1 cellular context compared by ENCODE assay signal in the genomic region with DNA sequence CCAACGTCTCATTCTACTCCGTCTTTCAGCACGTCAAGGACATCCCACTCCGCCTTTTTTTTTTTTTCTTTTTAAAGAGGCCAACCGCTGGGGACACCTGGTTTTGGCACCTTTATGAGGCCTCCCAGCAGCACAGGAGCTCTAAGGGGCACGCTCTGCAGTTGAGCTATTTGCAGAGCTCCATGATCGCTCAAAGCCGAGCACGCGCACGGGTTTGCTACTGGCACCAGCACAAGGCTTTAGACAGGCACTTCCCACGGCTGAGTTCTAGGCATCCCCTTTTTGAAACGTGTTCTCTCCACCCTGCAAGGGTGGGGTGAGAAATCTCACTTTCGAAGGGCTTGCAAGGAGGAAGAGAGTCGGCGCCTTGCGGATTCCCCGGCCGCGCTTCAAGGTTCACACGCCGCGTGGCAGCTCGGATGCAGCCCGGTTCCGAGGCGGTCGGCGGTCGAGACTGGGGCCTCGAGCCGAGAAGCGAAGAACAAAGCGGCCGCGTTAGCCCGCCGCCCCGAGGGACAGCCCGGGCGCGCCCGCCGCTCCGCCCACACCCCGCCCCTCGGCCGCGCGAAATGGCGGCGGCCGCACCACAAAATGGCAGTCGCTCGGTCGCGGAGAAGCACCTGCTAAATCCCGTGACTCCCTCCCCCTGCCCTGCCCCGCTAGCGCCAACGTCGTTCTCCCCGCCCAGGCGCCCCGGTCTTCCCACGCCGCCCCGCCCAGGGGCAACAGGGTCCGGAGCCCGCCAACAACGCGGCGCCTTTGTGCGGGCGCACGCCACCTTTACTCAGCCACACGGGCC.
TF ChIP-seq lines count a peak whose summit lies in the region.

No MANE protein-coding gene starts in this region.

TF ChIP-seq in GM12878, 131 proteins besides CTCF, POLR2A, EP300 and RAD21 (continued from another document and continues in another):
- TF ChIP-seq BCL11A (IDR thresholded peaks at IDR 0.05; ENCODE audit: low read depth, low read length) = 0 out of 2 replicates have a peak, but pooled peaks have one; percentile 32
- TF ChIP-seq, protein P1, sequence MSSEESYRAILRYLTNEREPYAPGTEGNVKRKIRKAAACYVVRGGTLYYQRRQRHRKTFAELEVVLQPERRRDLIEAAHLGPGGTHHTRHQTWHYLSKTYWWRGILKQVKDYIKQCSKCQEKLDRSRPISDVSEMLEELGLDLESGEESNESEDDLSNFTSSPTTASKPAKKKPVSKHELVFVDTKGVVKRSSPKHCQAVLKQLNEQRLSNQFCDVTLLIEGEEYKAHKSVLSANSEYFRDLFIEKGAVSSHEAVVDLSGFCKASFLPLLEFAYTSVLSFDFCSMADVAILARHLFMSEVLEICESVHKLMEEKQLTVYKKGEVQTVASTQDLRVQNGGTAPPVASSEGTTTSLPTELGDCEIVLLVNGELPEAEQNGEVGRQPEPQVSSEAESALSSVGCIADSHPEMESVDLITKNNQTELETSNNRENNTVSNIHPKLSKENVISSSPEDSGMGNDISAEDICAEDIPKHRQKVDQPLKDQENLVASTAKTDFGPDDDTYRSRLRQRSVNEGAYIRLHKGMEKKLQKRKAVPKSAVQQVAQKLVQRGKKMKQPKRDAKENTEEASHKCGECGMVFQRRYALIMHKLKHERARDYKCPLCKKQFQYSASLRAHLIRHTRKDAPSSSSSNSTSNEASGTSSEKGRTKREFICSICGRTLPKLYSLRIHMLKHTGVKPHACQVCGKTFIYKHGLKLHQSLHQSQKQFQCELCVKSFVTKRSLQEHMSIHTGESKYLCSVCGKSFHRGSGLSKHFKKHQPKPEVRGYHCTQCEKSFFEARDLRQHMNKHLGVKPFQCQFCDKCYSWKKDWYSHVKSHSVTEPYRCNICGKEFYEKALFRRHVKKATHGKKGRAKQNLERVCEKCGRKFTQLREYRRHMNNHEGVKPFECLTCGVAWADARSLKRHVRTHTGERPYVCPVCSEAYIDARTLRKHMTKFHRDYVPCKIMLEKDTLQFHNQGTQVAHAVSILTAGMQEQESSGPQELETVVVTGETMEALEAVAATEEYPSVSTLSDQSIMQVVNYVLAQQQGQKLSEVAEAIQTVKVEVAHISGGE (CRISPR knock-in tag; IDR thresholded peaks at IDR 0.05) = no peak
- 0 out of 2 replicates have a peak, but pooled peaks have one; percentile 30 for TF ChIP-seq PAX5 (IDR thresholded peaks at IDR 0.05; ENCODE audit: borderline replicate concordance, low read depth, low read length)
- peak; percentile 85 for TF ChIP-seq MEF2B (IDR thresholded peaks at IDR 0.05; ENCODE audit: partially characterized antibody, poor library complexity, severe bottlenecking)
- peak; percentile 72 for TF ChIP-seq SP1 (IDR thresholded peaks at IDR 0.05; ENCODE audit: low read depth, low read length)
- TF ChIP-seq, protein P2, sequence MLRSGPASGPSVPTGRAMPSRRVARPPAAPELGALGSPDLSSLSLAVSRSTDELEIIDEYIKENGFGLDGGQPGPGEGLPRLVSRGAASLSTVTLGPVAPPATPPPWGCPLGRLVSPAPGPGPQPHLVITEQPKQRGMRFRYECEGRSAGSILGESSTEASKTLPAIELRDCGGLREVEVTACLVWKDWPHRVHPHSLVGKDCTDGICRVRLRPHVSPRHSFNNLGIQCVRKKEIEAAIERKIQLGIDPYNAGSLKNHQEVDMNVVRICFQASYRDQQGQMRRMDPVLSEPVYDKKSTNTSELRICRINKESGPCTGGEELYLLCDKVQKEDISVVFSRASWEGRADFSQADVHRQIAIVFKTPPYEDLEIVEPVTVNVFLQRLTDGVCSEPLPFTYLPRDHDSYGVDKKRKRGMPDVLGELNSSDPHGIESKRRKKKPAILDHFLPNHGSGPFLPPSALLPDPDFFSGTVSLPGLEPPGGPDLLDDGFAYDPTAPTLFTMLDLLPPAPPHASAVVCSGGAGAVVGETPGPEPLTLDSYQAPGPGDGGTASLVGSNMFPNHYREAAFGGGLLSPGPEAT (IDR thresholded peaks at IDR 0.05; ENCODE audit: low read depth) = peak; percentile 83
- peak; percentile 75 for TF ChIP-seq TCF3 (IDR thresholded peaks at IDR 0.05; ENCODE audit: borderline replicate concordance, insufficient read depth, low read depth, low read length)
- TF ChIP-seq SIN3A (IDR thresholded peaks at IDR 0.05; ENCODE audit: low read depth, low read length) = no peak; the same call in 1 of the 2 replicates
- TF ChIP-seq SMAD1 (IDR thresholded peaks at IDR 0.05; ENCODE audit: low read depth, partially characterized antibody) = peak; percentile 22
- TF ChIP-seq TCF7 (IDR thresholded peaks at IDR 0.05; ENCODE audit: borderline replicate concordance) = no peak; the same call in 1 of the 2 replicates
- peak; percentile 55 for TF ChIP-seq IRF4 (IDR thresholded peaks at IDR 0.05; ENCODE audit: low read depth, low read length)
- no peak for TF ChIP-seq POLR2AphosphoS2 (IDR thresholded peaks at IDR 0.05; ENCODE audit: low read depth, low read length)
- TF ChIP-seq BACH1 (IDR thresholded peaks at IDR 0.05; ENCODE audit: borderline replicate concordance) = peak; percentile 91
- peak; percentile 71 for TF ChIP-seq FOXM1 (IDR thresholded peaks at IDR 0.05; ENCODE audit: low read depth, low read length)
- TF ChIP-seq ZNF207 (IDR thresholded peaks at IDR 0.05; ENCODE audit: borderline replicate concordance) = peak; percentile 78; the same call in 1 of the 2 replicates
- TF ChIP-seq HDGF (IDR thresholded peaks at IDR 0.05) = peak; percentile 68; the same call in 1 of the 2 replicates
- peak; percentile 82 for TF ChIP-seq SREBF2 (IDR thresholded peaks at IDR 0.05; ENCODE audit: low read length)
- TF ChIP-seq DPF2 (IDR thresholded peaks at IDR 0.05) = peak; percentile 96
- TF ChIP-seq NFIC (IDR thresholded peaks at IDR 0.05; ENCODE audit: low read depth, low read length) = 0 out of 2 replicates have a peak, but pooled peaks have one; percentile 46
- TF ChIP-seq FOS (IDR thresholded peaks at IDR 0.05; ENCODE audit: borderline replicate concordance, extremely low read depth, insufficient read length) = no peak
- TF ChIP-seq, protein P3, sequence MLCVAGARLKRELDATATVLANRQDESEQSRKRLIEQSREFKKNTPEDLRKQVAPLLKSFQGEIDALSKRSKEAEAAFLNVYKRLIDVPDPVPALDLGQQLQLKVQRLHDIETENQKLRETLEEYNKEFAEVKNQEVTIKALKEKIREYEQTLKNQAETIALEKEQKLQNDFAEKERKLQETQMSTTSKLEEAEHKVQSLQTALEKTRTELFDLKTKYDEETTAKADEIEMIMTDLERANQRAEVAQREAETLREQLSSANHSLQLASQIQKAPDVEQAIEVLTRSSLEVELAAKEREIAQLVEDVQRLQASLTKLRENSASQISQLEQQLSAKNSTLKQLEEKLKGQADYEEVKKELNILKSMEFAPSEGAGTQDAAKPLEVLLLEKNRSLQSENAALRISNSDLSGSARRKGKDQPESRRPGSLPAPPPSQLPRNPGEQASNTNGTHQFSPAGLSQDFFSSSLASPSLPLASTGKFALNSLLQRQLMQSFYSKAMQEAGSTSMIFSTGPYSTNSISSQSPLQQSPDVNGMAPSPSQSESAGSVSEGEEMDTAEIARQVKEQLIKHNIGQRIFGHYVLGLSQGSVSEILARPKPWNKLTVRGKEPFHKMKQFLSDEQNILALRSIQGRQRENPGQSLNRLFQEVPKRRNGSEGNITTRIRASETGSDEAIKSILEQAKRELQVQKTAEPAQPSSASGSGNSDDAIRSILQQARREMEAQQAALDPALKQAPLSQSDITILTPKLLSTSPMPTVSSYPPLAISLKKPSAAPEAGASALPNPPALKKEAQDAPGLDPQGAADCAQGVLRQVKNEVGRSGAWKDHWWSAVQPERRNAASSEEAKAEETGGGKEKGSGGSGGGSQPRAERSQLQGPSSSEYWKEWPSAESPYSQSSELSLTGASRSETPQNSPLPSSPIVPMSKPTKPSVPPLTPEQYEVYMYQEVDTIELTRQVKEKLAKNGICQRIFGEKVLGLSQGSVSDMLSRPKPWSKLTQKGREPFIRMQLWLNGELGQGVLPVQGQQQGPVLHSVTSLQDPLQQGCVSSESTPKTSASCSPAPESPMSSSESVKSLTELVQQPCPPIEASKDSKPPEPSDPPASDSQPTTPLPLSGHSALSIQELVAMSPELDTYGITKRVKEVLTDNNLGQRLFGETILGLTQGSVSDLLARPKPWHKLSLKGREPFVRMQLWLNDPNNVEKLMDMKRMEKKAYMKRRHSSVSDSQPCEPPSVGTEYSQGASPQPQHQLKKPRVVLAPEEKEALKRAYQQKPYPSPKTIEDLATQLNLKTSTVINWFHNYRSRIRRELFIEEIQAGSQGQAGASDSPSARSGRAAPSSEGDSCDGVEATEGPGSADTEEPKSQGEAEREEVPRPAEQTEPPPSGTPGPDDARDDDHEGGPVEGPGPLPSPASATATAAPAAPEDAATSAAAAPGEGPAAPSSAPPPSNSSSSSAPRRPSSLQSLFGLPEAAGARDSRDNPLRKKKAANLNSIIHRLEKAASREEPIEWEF (IDR thresholded peaks at IDR 0.05; ENCODE audit: insufficient replicate concordance, low read depth, low read length) = peak; percentile 54
- TF ChIP-seq, protein P4, sequence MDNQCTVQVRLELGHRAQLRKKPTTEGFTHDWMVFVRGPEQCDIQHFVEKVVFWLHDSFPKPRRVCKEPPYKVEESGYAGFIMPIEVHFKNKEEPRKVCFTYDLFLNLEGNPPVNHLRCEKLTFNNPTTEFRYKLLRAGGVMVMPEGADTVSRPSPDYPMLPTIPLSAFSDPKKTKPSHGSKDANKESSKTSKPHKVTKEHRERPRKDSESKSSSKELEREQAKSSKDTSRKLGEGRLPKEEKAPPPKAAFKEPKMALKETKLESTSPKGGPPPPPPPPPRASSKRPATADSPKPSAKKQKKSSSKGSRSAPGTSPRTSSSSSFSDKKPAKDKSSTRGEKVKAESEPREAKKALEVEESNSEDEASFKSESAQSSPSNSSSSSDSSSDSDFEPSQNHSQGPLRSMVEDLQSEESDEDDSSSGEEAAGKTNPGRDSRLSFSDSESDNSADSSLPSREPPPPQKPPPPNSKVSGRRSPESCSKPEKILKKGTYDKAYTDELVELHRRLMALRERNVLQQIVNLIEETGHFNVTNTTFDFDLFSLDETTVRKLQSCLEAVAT (IDR thresholded peaks at IDR 0.05) = peak; percentile 75
- peak; percentile 70 for TF ChIP-seq HDAC6 (IDR thresholded peaks at IDR 0.05; ENCODE audit: unreplicated experiment)
- TF ChIP-seq NRF1 (conservative IDR thresholded peaks at IDR 0.05; ENCODE audit: low read depth, low read length) = 0 out of 2 replicates have a peak, but pooled peaks have one; percentile 14
- TF ChIP-seq ETV6 (conservative IDR thresholded peaks at IDR 0.05 in 1 of 2, IDR thresholded peaks at IDR 0.05 in 1 of 2; ENCODE audit: borderline replicate concordance in 1 of 2, low read depth in 1 of 2) = 0 out of 4 replicates have a peak, but pooled peaks of 1 of the 2 experiments have one; percentile 49
- TF ChIP-seq, protein P5, sequence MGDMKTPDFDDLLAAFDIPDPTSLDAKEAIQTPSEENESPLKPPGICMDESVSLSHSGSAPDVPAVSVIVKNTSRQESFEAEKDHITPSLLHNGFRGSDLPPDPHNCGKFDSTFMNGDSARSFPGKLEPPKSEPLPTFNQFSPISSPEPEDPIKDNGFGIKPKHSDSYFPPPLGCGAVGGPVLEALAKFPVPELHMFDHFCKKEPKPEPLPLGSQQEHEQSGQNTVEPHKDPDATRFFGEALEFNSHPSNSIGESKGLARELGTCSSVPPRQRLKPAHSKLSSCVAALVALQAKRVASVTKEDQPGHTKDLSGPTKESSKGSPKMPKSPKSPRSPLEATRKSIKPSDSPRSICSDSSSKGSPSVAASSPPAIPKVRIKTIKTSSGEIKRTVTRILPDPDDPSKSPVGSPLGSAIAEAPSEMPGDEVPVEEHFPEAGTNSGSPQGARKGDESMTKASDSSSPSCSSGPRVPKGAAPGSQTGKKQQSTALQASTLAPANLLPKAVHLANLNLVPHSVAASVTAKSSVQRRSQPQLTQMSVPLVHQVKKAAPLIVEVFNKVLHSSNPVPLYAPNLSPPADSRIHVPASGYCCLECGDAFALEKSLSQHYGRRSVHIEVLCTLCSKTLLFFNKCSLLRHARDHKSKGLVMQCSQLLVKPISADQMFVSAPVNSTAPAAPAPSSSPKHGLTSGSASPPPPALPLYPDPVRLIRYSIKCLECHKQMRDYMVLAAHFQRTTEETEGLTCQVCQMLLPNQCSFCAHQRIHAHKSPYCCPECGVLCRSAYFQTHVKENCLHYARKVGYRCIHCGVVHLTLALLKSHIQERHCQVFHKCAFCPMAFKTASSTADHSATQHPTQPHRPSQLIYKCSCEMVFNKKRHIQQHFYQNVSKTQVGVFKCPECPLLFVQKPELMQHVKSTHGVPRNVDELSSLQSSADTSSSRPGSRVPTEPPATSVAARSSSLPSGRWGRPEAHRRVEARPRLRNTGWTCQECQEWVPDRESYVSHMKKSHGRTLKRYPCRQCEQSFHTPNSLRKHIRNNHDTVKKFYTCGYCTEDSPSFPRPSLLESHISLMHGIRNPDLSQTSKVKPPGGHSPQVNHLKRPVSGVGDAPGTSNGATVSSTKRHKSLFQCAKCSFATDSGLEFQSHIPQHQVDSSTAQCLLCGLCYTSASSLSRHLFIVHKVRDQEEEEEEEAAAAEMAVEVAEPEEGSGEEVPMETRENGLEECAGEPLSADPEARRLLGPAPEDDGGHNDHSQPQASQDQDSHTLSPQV (IDR thresholded peaks at IDR 0.05) = peak; percentile 92
- TF ChIP-seq, protein P6, sequence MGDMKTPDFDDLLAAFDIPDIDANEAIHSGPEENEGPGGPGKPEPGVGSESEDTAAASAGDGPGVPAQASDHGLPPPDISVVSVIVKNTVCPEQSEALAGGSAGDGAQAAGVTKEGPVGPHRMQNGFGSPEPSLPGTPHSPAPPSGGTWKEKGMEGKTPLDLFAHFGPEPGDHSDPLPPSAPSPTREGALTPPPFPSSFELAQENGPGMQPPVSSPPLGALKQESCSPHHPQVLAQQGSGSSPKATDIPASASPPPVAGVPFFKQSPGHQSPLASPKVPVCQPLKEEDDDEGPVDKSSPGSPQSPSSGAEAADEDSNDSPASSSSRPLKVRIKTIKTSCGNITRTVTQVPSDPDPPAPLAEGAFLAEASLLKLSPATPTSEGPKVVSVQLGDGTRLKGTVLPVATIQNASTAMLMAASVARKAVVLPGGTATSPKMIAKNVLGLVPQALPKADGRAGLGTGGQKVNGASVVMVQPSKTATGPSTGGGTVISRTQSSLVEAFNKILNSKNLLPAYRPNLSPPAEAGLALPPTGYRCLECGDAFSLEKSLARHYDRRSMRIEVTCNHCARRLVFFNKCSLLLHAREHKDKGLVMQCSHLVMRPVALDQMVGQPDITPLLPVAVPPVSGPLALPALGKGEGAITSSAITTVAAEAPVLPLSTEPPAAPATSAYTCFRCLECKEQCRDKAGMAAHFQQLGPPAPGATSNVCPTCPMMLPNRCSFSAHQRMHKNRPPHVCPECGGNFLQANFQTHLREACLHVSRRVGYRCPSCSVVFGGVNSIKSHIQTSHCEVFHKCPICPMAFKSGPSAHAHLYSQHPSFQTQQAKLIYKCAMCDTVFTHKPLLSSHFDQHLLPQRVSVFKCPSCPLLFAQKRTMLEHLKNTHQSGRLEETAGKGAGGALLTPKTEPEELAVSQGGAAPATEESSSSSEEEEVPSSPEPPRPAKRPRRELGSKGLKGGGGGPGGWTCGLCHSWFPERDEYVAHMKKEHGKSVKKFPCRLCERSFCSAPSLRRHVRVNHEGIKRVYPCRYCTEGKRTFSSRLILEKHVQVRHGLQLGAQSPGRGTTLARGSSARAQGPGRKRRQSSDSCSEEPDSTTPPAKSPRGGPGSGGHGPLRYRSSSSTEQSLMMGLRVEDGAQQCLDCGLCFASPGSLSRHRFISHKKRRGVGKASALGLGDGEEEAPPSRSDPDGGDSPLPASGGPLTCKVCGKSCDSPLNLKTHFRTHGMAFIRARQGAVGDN (IDR thresholded peaks at IDR 0.05) = peak; percentile 84
- TF ChIP-seq, protein P7, sequence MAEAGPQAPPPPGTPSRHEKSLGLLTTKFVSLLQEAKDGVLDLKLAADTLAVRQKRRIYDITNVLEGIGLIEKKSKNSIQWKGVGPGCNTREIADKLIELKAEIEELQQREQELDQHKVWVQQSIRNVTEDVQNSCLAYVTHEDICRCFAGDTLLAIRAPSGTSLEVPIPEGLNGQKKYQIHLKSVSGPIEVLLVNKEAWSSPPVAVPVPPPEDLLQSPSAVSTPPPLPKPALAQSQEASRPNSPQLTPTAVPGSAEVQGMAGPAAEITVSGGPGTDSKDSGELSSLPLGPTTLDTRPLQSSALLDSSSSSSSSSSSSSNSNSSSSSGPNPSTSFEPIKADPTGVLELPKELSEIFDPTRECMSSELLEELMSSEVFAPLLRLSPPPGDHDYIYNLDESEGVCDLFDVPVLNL (IDR thresholded peaks at IDR 0.05; ENCODE audit: low read depth, low read length) = no peak
